ENCODE assay signal across 8 cellular contexts in genomic region chr2:164840458-164840929, GRCh38. TPM values are rescaled to one million over a fixed set of nuclear protein-coding genes. Genes with fewer than 3 reads are reported as not detected.
DNase-seq lines count a peak whose midpoint lies in the region; ATAC-seq and TF ChIP-seq lines count a peak whose summit lies in the region.

No MANE protein-coding gene starts in this region.

- H3K9me3 ChIP-seq in SK-N-MC (ENCODE audit: low read depth, low read length) (no peaks in the 10 kb centered on the region), fibroblast of lung (ENCODE audit: control insufficient read depth, insufficient read depth, low read depth, low read length) (no peaks in the 10 kb centered on the region)

- TF ChIP-seq CTCF in fibroblast of lung (conservative IDR thresholded peaks at IDR 0.05 in 1 of 2, IDR thresholded peaks at IDR 0.05 in 1 of 2; ENCODE audit: low read depth in 1 of 2, low read length in 2 of 2) = no peak
- TF ChIP-seq CTCF in natural killer cell (IDR thresholded peaks at IDR 0.05) = no peak

- no peaks in the 10 kb centered on the region for H3K36me3 ChIP-seq in SK-N-MC (ENCODE audit: insufficient read depth, low read length)
- no peaks in the 10 kb centered on the region for H3K36me3 ChIP-seq in fibroblast of lung (ENCODE audit: control insufficient read depth, insufficient read depth, low read length)

- CTCF ChIA-PET in HEK293T (lab: Yijun Ruan, JAX) = no interaction called here

- peak overlapping the region; percentile 77 for H3K4me3 Mint-ChIP-seq in natural killer cell

- peaks cover 5% of the 10 kb centered on the region for H3K79me2 ChIP-seq in fibroblast of lung (ENCODE audit: control insufficient read depth, insufficient read depth, low read length)

- H3K27me3 ChIP-seq in fibroblast of lung (ENCODE audit: control insufficient read depth, insufficient read depth, low read length) = no peaks in the 10 kb centered on the region

- H4K20me1 ChIP-seq in fibroblast of lung (ENCODE audit: control insufficient read depth, extremely low read depth, insufficient read depth, low read length) = no peaks in the 10 kb centered on the region

- peak; percentile 18 to 30 (median 21) for ATAC-seq in natural killer cell
- no peak for ATAC-seq in HG02884 (IDR thresholded peaks at IDR 0.05; ENCODE audit: unreplicated experiment)
- ATAC-seq in HG02623 (IDR thresholded peaks at IDR 0.05; ENCODE audit: unreplicated experiment) = no peak

- peak overlapping the region; percentile 67 for H2AFZ ChIP-seq in fibroblast of lung (ENCODE audit: low read length)

- no peak overlapping the region for H3K27ac Mint-ChIP-seq in natural killer cell

- H3K4me3 ChIP-seq in SK-N-MC = peak overlapping the region; percentile 93
- H3K4me3 ChIP-seq in fibroblast of lung (replicated peaks in 1 of 4; ENCODE audit: control extremely low read depth in 1 of 4, insufficient read depth in 1 of 4, low read depth in 3 of 4, low read length in 4 of 4) = peak overlapping the region; percentile 37 to 80 (median 68)

- peaks cover 27 to 28% of the 10 kb centered on the region in 2 donors for H3K27me3 Mint-ChIP-seq in natural killer cell (ENCODE audit: low read depth in 2 of 2)

- H3K4me2 ChIP-seq in fibroblast of lung (ENCODE audit: extremely low read depth, insufficient read depth, low read length) = peak overlapping the region; percentile 98

- no peaks in the 10 kb centered on the region for H3K9me3 Mint-ChIP-seq in natural killer cell

- H3K9ac ChIP-seq in SK-N-MC (ENCODE audit: insufficient read length) (no peak overlapping the region), fibroblast of lung (ENCODE audit: insufficient read depth, low read length) (peak overlapping the region; percentile 89)

- in situ Hi-C loops in ACHN (cut with HindIII; ENCODE audit: low pct_ligation_motif_present, low pct_unique_long_range_greater_than_20kb, low sequenced_read_pairs) = no loop called here

- H3K27ac ChIP-seq in SK-N-MC (no peak overlapping the region), fibroblast of lung (ENCODE audit: insufficient read depth, low read length) (peak overlapping the region; percentile 60)

- DNase-seq in ACHN (peak; percentile 60), HEK293T (ENCODE audit: extremely low spot score) (peak; percentile 13), SK-N-MC (ENCODE audit: low read depth, low spot score) (no peak), fibroblast of lung (ENCODE audit: low read depth in 2 of 2) (peak in 1 of 2 donors; percentile 6), natural killer cell (no peak), dedifferentiated amniotic fluid mesenchymal stem cell (ENCODE audit: extremely low spot score) (no peak)

- intact Hi-C loops in natural killer cell (cut with micrococcal nuclease) = no loop called here

- peaks cover 7 to 8% of the 10 kb centered on the region in 2 donors for H3K4me1 Mint-ChIP-seq in natural killer cell

- POLR2A ChIA-PET in HEK293T (lab: Yijun Ruan, JAX) = interaction anchor here (1.9 kb wide), 1 partner anchor 20 kb away, joined by 4 read pairs; no protein-coding TSS in a partner anchor

- peaks cover 9% of the 10 kb centered on the region for H3K4me1 ChIP-seq in fibroblast of lung (ENCODE audit: control insufficient read depth, extremely low read depth, insufficient read depth, low read length)

- H3K36me3 Mint-ChIP-seq in natural killer cell = no peaks in the 10 kb centered on the region

TF ChIP-seq in HEK293T, 16 proteins besides CTCF, POLR2A, EP300 and RAD21:
- no peak for TF ChIP-seq PKNOX1 (IDR thresholded peaks at IDR 0.05)
- no peak for TF ChIP-seq FOXM1 (IDR thresholded peaks at IDR 0.05; ENCODE audit: borderline replicate concordance)
- TF ChIP-seq NFRKB (IDR thresholded peaks at IDR 0.05) = no peak
- no peak for TF ChIP-seq HDGF (IDR thresholded peaks at IDR 0.05; ENCODE audit: borderline replicate concordance)
- TF ChIP-seq L3MBTL2 (conservative IDR thresholded peaks at IDR 0.05) = no peak
- TF ChIP-seq ELF4 (IDR thresholded peaks at IDR 0.05) = no peak
- TF ChIP-seq BHLHE40 (IDR thresholded peaks at IDR 0.05; ENCODE audit: borderline replicate concordance) = no peak
- no peak for TF ChIP-seq FOXK2 (IDR thresholded peaks at IDR 0.05)
- TF ChIP-seq TARDBP (IDR thresholded peaks at IDR 0.05) = no peak
- no peak for TF ChIP-seq FOXA1 (IDR thresholded peaks at IDR 0.05)
- TF ChIP-seq LEF1 (IDR thresholded peaks at IDR 0.05; ENCODE audit: borderline replicate concordance) = no peak
- no peak for TF ChIP-seq ARNT (IDR thresholded peaks at IDR 0.05)
- TF ChIP-seq ZNF384 (IDR thresholded peaks at IDR 0.05) = no peak

RNA-seq across cellular contexts. Expression of gene COBLL1, which starts 1.1 kb away (rescaled TPM):
- total RNA-seq in fibroblast of lung = 5.1 and 10.1 TPM in 2 replicates
- 3.7 and 11.9 TPM in 2 replicates for polyA plus RNA-seq in fibroblast of lung
- 3.3 and 12.6 TPM in 2 replicates for polyA plus RNA-seq in fibroblast of lung (2012)
- 0.93 and 10.9 TPM in 2 replicates for polyA minus RNA-seq in fibroblast of lung (ENCODE audit: low replicate concordance)
- 10 to 100 TPM in 1 of 3 donors, 1 to 10 TPM in 1, under 1 TPM in 1; 0.85 to 13.4 (median 2.2) TPM for total RNA-seq in natural killer cell

Comparison
In these comparisons a context has a peak if more than half of its experiments do, and no peak if none do; other contexts are left out.
1. DNase-seq: peak in ACHN (single experiment) and HEK293T (single experiment); none in SK-N-MC (single experiment), natural killer cell (single experiment) and dedifferentiated amniotic fluid mesenchymal stem cell (single experiment).
2. ATAC-seq: peak in natural killer cell (3 of 3); none in HG02884 (single experiment) and HG02623 (single experiment).